Comparison of ENCODE assay signal across 8 cellular contexts in genomic region chr6:31820399-31820798, GRCh38. TPM values are rescaled to one million over a fixed set of nuclear protein-coding genes. Genes with fewer than 3 reads are reported as not detected.
A peak's percentile ranks its signal among the peaks of the same experiment; 100 is the strongest.
DNase-seq lines count a peak whose midpoint lies in the region; ATAC-seq and TF ChIP-seq lines count a peak whose summit lies in the region.
"Not testable (repeated sequence)": the region's sequence is repeated elsewhere in the genome, so short reads cannot be mapped to it uniquely, and the experiment has no call there.

No MANE protein-coding gene starts in this region.

- ATAC-seq in activated T-cell treated with anti-CD3 and anti-CD28 coated beads, Interleukin-2, amount 50 U/mL, for 4 hours; heart left ventricle; psoas muscle: not testable (repeated sequence)

- H3K36me3 ChIP-seq in Caco-2 (ENCODE audit: control insufficient read depth, insufficient read depth, low read length); Peyer's patch; heart left ventricle; mucosa of rectum (ENCODE audit: control insufficient read depth in 2 of 2, insufficient read depth in 2 of 2, low read length in 2 of 2); psoas muscle (ENCODE audit: insufficient read depth in 1 of 2, low read depth in 1 of 2); thyroid gland: not testable (repeated sequence)

- not testable (repeated sequence) for H3K27me3 ChIP-seq in Caco-2 (replicated peaks; ENCODE audit: control insufficient read depth, insufficient read depth, low read length); Peyer's patch; heart left ventricle; mucosa of rectum (ENCODE audit: control insufficient read depth in 2 of 2, insufficient read depth in 2 of 2, low read length in 2 of 2); psoas muscle (ENCODE audit: insufficient read depth in 3 of 3, low read length in 2 of 3); thyroid gland

- peaks cover 36% of the 10 kb centered on the region for H3K36me3 Mint-ChIP-seq in Caco-2 (ENCODE audit: insufficient read depth, unreplicated experiment)
- H3K36me3 Mint-ChIP-seq in activated T-cell treated with anti-CD3 and anti-CD28 coated beads, Interleukin-2, amount 50 U/mL, for 4 hours (ENCODE audit: insufficient read depth); MCF 10A (ENCODE audit: insufficient read depth, unreplicated experiment): not testable (repeated sequence)

- H3K4me1 Mint-ChIP-seq in Caco-2 (ENCODE audit: low read depth, unreplicated experiment) (peaks cover 13% of the 10 kb centered on the region), MCF 10A (ENCODE audit: insufficient read depth, unreplicated experiment) (peaks cover 26% of the 10 kb centered on the region)
- peaks cover 55% of the 10 kb centered on the region for H3K4me1 Mint-ChIP-seq in activated T-cell treated with anti-CD3 and anti-CD28 coated beads, Interleukin-2, amount 50 U/mL, for 4 hours (ENCODE audit: low read depth)

- H3K27ac Mint-ChIP-seq in Caco-2 (ENCODE audit: unreplicated experiment), result peak overlapping the region; percentile 98
- not testable (repeated sequence) for H3K27ac Mint-ChIP-seq in MCF 10A (ENCODE audit: low read depth, unreplicated experiment)

- H3K4me3 Mint-ChIP-seq in Caco-2 (ENCODE audit: unreplicated experiment), result peak overlapping the region; percentile 96
- H3K4me3 Mint-ChIP-seq in activated T-cell treated with anti-CD3 and anti-CD28 coated beads, Interleukin-2, amount 50 U/mL, for 4 hours, result peak overlapping the region; percentile 94
- peak overlapping the region; percentile 89 for H3K4me3 Mint-ChIP-seq in MCF 10A (ENCODE audit: unreplicated experiment)

- TF ChIP-seq CTCF in Caco-2 (IDR thresholded peaks at IDR 0.05; ENCODE audit: insufficient read depth in 1 of 2, low read depth in 1 of 2, low read length in 1 of 2, severe bottlenecking in 1 of 2, unreplicated experiment in 1 of 2); Peyer's patch (IDR thresholded peaks at IDR 0.05); MCF 10A (IDR thresholded peaks at IDR 0.05; ENCODE audit: unreplicated experiment); heart left ventricle (IDR thresholded peaks at IDR 0.05); psoas muscle (IDR thresholded peaks at IDR 0.05); thyroid gland (IDR thresholded peaks at IDR 0.05): not testable (repeated sequence)

- H3K9ac ChIP-seq in mucosa of rectum (ENCODE audit: low read depth in 1 of 2, low read length in 2 of 2), result peak overlapping the region in 1 of 2 donors; percentile 77

- POLR2A ChIA-PET in Caco-2 (lab: Charles Lee) (interaction anchor here (0.7 kb wide), 1 partner anchor 1498 kb away, joined by 10 read pairs; no protein-coding TSS in a partner anchor), MCF 10A (lab: Yijun Ruan, JAX) (interaction anchor here (1.4 to 11.3 kb wide), 5 partner anchors 14 to 168 kb away, joined by 4 to 202 read pairs (median 46); partner anchors contain the start of genes BAG6, CLIC1, LSM2 and VARS1)

- not testable (repeated sequence) for BruUV-seq in Caco-2 (replicated peaks; lab: Mats Ljungman, UMichigan); MCF 10A (replicated peaks; lab: Mats Ljungman, UMichigan)

- not testable (repeated sequence) for H3K27me3 Mint-ChIP-seq in Caco-2 (ENCODE audit: insufficient read depth, unreplicated experiment); activated T-cell treated with anti-CD3 and anti-CD28 coated beads, Interleukin-2, amount 50 U/mL, for 4 hours (ENCODE audit: low read depth); MCF 10A (ENCODE audit: insufficient read depth, unreplicated experiment)

- not testable (repeated sequence) for DNase-seq in Caco-2; Peyer's patch; activated T-cell treated with anti-CD3 and anti-CD28 coated beads, Interleukin-2, amount 50 U/mL, for 4 hours; MCF 10A (ENCODE audit: unreplicated experiment); heart left ventricle; psoas muscle; thyroid gland

- not testable (repeated sequence) for H3K9me3 Mint-ChIP-seq in Caco-2 (ENCODE audit: unreplicated experiment); activated T-cell treated with anti-CD3 and anti-CD28 coated beads, Interleukin-2, amount 50 U/mL, for 4 hours; MCF 10A (ENCODE audit: unreplicated experiment)

- TF ChIP-seq POLR2A in Peyer's patch (IDR thresholded peaks at IDR 0.05); heart left ventricle (IDR thresholded peaks at IDR 0.05); thyroid gland (IDR thresholded peaks at IDR 0.05): not testable (repeated sequence)

- H3K4me1 ChIP-seq in Caco-2 (peaks cover 50% of the 10 kb centered on the region), Peyer's patch (peaks cover 0 to 58% (median 4%) of the 10 kb centered on the region in 4 donors), heart left ventricle (peaks cover 0 to 65% (median 45%) of the 10 kb centered on the region in 12 donors), mucosa of rectum (ENCODE audit: control insufficient read depth in 2 of 2, insufficient read depth in 2 of 2, low read length in 2 of 2) (peaks cover 35 to 47% of the 10 kb centered on the region in 2 donors), psoas muscle (peaks cover 37% of the 10 kb centered on the region), thyroid gland (peaks cover 46 to 66% of the 10 kb centered on the region in 2 donors)

- not testable (repeated sequence) for H3K9me3 ChIP-seq in Caco-2; Peyer's patch; heart left ventricle; mucosa of rectum (ENCODE audit: control insufficient read depth in 2 of 2, low read length in 2 of 2); psoas muscle; thyroid gland

- intact Hi-C loops in Caco-2 (cut with micrococcal nuclease; ENCODE audit: unreplicated experiment); MCF 10A (cut with micrococcal nuclease); psoas muscle (cut with DNase I); thyroid gland (cut with DNase I): not testable (repeated sequence)
- intact Hi-C loops in heart left ventricle (cut with DNase I), result loop anchor here in 1 of 10 donors (5.0 kb wide), 1 partner anchor 88 kb away; no protein-coding TSS in a partner anchor

- CTCF ChIA-PET in Caco-2 (lab: Charles Lee), result not testable (repeated sequence)
- CTCF ChIA-PET in MCF 10A (lab: Yijun Ruan, JAX), result interaction anchor here (0.6 to 0.7 kb wide), 3 partner anchors 30 to 103 kb away, joined by 3 to 6 read pairs (median 3); no protein-coding TSS in a partner anchor

- 88 to 92% (median 91%) methylated on average over 10 of the region's 10 CpGs for WGBS in heart left ventricle, 4 donors
- 71 to 90% (median 74%) methylated on average over 8 to 10 of the region's 10 CpGs for WGBS in psoas muscle, 3 donors
- WGBS in thyroid gland, 2 donors, result 93% methylated on average over 10 of the region's 10 CpGs

- H3K4me3 ChIP-seq in Caco-2 (ENCODE audit: low read depth, low read length); Peyer's patch; mucosa of rectum (ENCODE audit: low read length in 2 of 2); psoas muscle; thyroid gland (replicated peaks in 1 of 3): not testable (repeated sequence)
- H3K4me3 ChIP-seq in heart left ventricle, result peak overlapping the region in 4 of 12 donors; percentile 63 to 72 (median 66)

- H3K27ac ChIP-seq in Peyer's patch (peak overlapping the region; percentile 19 to 96 (median 52)), heart left ventricle (peak overlapping the region; percentile 93 to 100 (median 99)), mucosa of rectum (ENCODE audit: low read depth in 2 of 2, low read length in 2 of 2) (peak overlapping the region; percentile 98), psoas muscle (peak overlapping the region; percentile 91), thyroid gland (peak overlapping the region; percentile 65 to 100 (median 99))

RNA-seq across cellular contexts. Expression of gene HSPA1A, which starts 5.1 kb away (rescaled TPM):
- total RNA-seq in Caco-2 (2022) (77.3 and 96.9 TPM in 2 replicates), Peyer's patch (100 to 1,000 TPM in 1 of 4 donors, 10 to 100 TPM in 3; 38.1 to 123 (median 67.0) TPM), MCF 10A (2022) (20.3 and 34.0 TPM in 2 replicates), heart left ventricle (100 to 1,000 TPM; 169 to 412 (median 197) TPM), psoas muscle (100 to 1,000 TPM; 241 to 940 (median 407) TPM), thyroid gland (100 to 1,000 TPM; 148 to 320 (median 190) TPM)
- 10 to 100 TPM; 33.3 to 38.1 (median 34.2) TPM for total RNA-seq in activated T-cell treated with anti-CD3 and anti-CD28 coated beads, Interleukin-2, amount 50 U/mL, for 4 hours
- polyA plus RNA-seq in heart left ventricle (100 to 1,000 TPM; 157 to 179 TPM), psoas muscle (100 to 1,000 TPM in 2 of 3 donors, 10 to 100 TPM in 1; 37.1 to 319 (median 203) TPM)

RNA-seq across cellular contexts. Expression of gene HSPA1L, which starts 5.3 kb away (rescaled TPM):
- total RNA-seq in Caco-2 (2022), result 0.86 and 1.6 TPM in 2 replicates
- total RNA-seq in Peyer's patch, result 1 to 10 TPM in 2 of 4 donors, under 1 TPM in 1, not detected in 1; 0.88 to 1.7 (median 1.5) TPM
- total RNA-seq in activated T-cell treated with anti-CD3 and anti-CD28 coated beads, Interleukin-2, amount 50 U/mL, for 4 hours, result 1 to 10 TPM; 1.6 to 1.8 (median 1.7) TPM
- total RNA-seq in MCF 10A (2022), result 0.35 and 0.79 TPM in 2 replicates
- total RNA-seq in heart left ventricle, result 1 to 10 TPM; 1.3 to 3.6 (median 1.8) TPM
- polyA plus RNA-seq in heart left ventricle, result 1 to 10 TPM in 1 of 2 donors, under 1 TPM in 1; 0.95 to 1.9 TPM
- 1 to 10 TPM; 2.5 to 6.2 (median 4.4) TPM for total RNA-seq in psoas muscle
- 10 to 100 TPM in 1 of 3 donors, 1 to 10 TPM in 1, under 1 TPM in 1; 0.86 to 23.1 (median 3.3) TPM for polyA plus RNA-seq in psoas muscle
- 1 to 10 TPM; 3.5 to 4.1 (median 3.9) TPM for total RNA-seq in thyroid gland

RNA-seq across cellular contexts. Expression of gene HSPA1B, which starts 7.1 kb away (rescaled TPM):
- total RNA-seq in Caco-2 (2022) (99.0 and 112 TPM in 2 replicates), Peyer's patch (100 to 1,000 TPM in 3 of 4 donors, 10 to 100 TPM in 1; 85.7 to 199 (median 146) TPM), MCF 10A (2022) (29.8 and 51.6 TPM in 2 replicates), heart left ventricle (100 to 1,000 TPM; 120 to 306 (median 146) TPM), psoas muscle (100 to 1,000 TPM; 199 to 721 (median 347) TPM), thyroid gland (100 to 1,000 TPM; 194 to 330 (median 256) TPM)
- total RNA-seq in activated T-cell treated with anti-CD3 and anti-CD28 coated beads, Interleukin-2, amount 50 U/mL, for 4 hours, result 10 to 100 TPM; 76.1 to 97.7 (median 93.0) TPM
- polyA plus RNA-seq in heart left ventricle (100 to 1,000 TPM in 1 of 2 donors, 10 to 100 TPM in 1; 35.2 to 149 TPM), psoas muscle (100 to 1,000 TPM in 2 of 3 donors, 10 to 100 TPM in 1; 19.4 to 148 (median 104) TPM)

RNA-seq across cellular contexts. Expression of gene LSM2, which starts 13.6 kb away (rescaled TPM):
- total RNA-seq in Caco-2 (2022) (56.3 and 61.2 TPM in 2 replicates), Peyer's patch (10 to 100 TPM; 11.8 to 42.9 (median 19.1) TPM), MCF 10A (2022) (36.9 and 47.4 TPM in 2 replicates), heart left ventricle (10 to 100 TPM; 22.9 to 37.4 (median 25.9) TPM), psoas muscle (10 to 100 TPM; 19.5 to 42.9 (median 28.7) TPM), thyroid gland (10 to 100 TPM; 29.2 to 48.4 (median 36.5) TPM)
- 100 to 1,000 TPM; 163 to 192 (median 184) TPM for total RNA-seq in activated T-cell treated with anti-CD3 and anti-CD28 coated beads, Interleukin-2, amount 50 U/mL, for 4 hours
- polyA plus RNA-seq in heart left ventricle (10 to 100 TPM; 27.5 to 64.7 TPM), psoas muscle (10 to 100 TPM; 35.3 to 92.1 (median 44.2) TPM)

RNA-seq across cellular contexts. Expression of gene VARS1, which starts 24.8 kb away (rescaled TPM):
- total RNA-seq in Caco-2 (2022) (132 and 135 TPM in 2 replicates), Peyer's patch (10 to 100 TPM; 33.9 to 53.6 (median 44.7) TPM), MCF 10A (2022) (133 and 200 TPM in 2 replicates), heart left ventricle (10 to 100 TPM; 18.6 to 61.8 (median 26.1) TPM), psoas muscle (100 to 1,000 TPM in 1 of 4 donors, 10 to 100 TPM in 3; 53.2 to 108 (median 76.1) TPM), thyroid gland (100 to 1,000 TPM in 1 of 4 donors, 10 to 100 TPM in 3; 33.8 to 120 (median 39.9) TPM)
- total RNA-seq in activated T-cell treated with anti-CD3 and anti-CD28 coated beads, Interleukin-2, amount 50 U/mL, for 4 hours, result 100 to 1,000 TPM; 231 to 263 (median 234) TPM
- polyA plus RNA-seq in heart left ventricle (10 to 100 TPM; 21.9 to 54.6 TPM), psoas muscle (10 to 100 TPM; 43.9 to 70.4 (median 57.4) TPM)
